ENCODE assay signal across 17 cellular contexts in the genomic region with DNA sequence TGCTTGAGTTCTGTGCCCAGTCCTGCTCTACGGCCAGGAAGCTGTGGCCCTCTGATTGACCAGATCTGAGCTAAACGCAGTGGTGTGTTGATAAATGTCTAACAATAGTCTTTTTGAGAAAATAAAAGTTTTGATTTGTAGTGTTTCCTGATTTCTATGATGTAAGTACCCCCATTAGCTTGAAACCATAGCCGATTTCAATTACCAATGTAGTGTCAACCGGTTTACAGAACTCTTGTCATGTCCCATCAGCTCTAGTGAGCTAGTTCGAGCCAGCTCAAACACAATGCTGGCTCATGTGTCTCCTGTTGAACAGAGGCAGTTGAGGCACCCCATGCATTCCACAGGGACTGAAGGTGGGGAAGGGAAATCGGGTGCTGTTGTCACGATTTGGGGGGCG. TPM values are rescaled to one million over a fixed set of nuclear protein-coding genes. Genes with fewer than 3 reads are reported as not detected.
DNase-seq lines count a peak whose midpoint lies in the region; ATAC-seq and TF ChIP-seq lines count a peak whose summit lies in the region.
"Had no signal": no experiment of that assay in that cellular context is flagged by ENCODE, and none has a peak within 500 bp of the region (broad histone marks: within the 10 kb centered on the region; RNA-seq: fewer than 3 reads in every experiment).

No MANE protein-coding gene starts in this region.

- H3K4me1 Mint-ChIP-seq in activated naive CD4-positive, alpha-beta T cell treated with anti-CD3 and anti-CD28 coated beads, Interleukin-2, amount 10 ng/mL, durations not matched to agents 7 days and 5 days, result peaks cover 60% of the 10 kb centered on the region
- H3K4me1 Mint-ChIP-seq in IgD-negative memory B cell, result peaks cover 44 to 65% (median 57%) of the 10 kb centered on the region in 3 donors
- H3K4me1 Mint-ChIP-seq in activated naive CD8-positive, alpha-beta T cell treated with anti-CD3 and anti-CD28 coated beads, Interleukin-2, amount 10 ng/mL, durations not matched to agents 7 days and 5 days, result peaks cover 39% of the 10 kb centered on the region

- no peak overlapping the region for H3K4me3 ChIP-seq in tibial artery
- H3K4me3 ChIP-seq: esophagus muscularis mucosa, left lung had no signal

- H3K36me3 ChIP-seq in tibial artery, result no peaks in the 10 kb centered on the region
- H3K36me3 ChIP-seq: esophagus muscularis mucosa, left lung had no signal

- no peaks in the 10 kb centered on the region for H3K9me3 Mint-ChIP-seq in activated naive CD4-positive, alpha-beta T cell treated with anti-CD3 and anti-CD28 coated beads, Interleukin-2, amount 10 ng/mL, durations not matched to agents 7 days and 5 days
- no peaks in the 10 kb centered on the region for H3K9me3 Mint-ChIP-seq in IgD-negative memory B cell
- H3K9me3 Mint-ChIP-seq in activated naive CD8-positive, alpha-beta T cell treated with anti-CD3 and anti-CD28 coated beads, Interleukin-2, amount 10 ng/mL, durations not matched to agents 7 days and 5 days, result peaks cover 1% of the 10 kb centered on the region
- H3K9me3 Mint-ChIP-seq: activated T-helper 1 cell treated with anti-CD3 and anti-CD28 coated beads, Interleukin-12 subunit alpha, Interleukin-12 subunit beta, Interleukin-2, Interleukin-4 antibody, amounts not matched to agents 30 ng/mL and 10 ng/mL and 1 ng/mL, durations not matched to agents 14 hours and 24 hours and 36 hours; central memory CD8-positive, alpha-beta T cell; stimulated activated naive CD8-positive, alpha-beta T cell treated with anti-CD3 and anti-CD28 coated beads, Interleukin-15, amount 100 ng/mL, for 72 hours had no signal

- H3K36me3 Mint-ChIP-seq in activated naive CD4-positive, alpha-beta T cell treated with anti-CD3 and anti-CD28 coated beads, Interleukin-2, amount 10 ng/mL, durations not matched to agents 7 days and 5 days, result peaks cover 7% of the 10 kb centered on the region
- no peaks in the 10 kb centered on the region for H3K36me3 Mint-ChIP-seq in IgD-negative memory B cell
- H3K36me3 Mint-ChIP-seq in activated naive CD8-positive, alpha-beta T cell treated with anti-CD3 and anti-CD28 coated beads, Interleukin-2, amount 10 ng/mL, durations not matched to agents 7 days and 5 days, result peaks cover 5% of the 10 kb centered on the region

- intact Hi-C loops in tibial artery (cut with DNase I; ENCODE audit: low total_unique reads), result no loop called here

- no peaks in the 10 kb centered on the region for H3K27me3 ChIP-seq in tibial artery
- H3K27me3 ChIP-seq: esophagus muscularis mucosa, left lung had no signal

- POLR2A ChIA-PET in activated naive CD8-positive, alpha-beta T cell treated with anti-CD3 and anti-CD28 coated beads, Interleukin-2, amount 10 ng/mL, durations not matched to agents 7 days and 5 days (lab: Charles Lee), result interaction anchor here (0.5 to 1.0 kb wide), 4 partner anchors 40 to 323 kb away, joined by 3 to 6 read pairs (median 3); a partner anchor contains a TSS

- H3K4me1 ChIP-seq in tibial artery, result peaks cover 0 to 32% (median 19%) of the 10 kb centered on the region in 4 donors

- no peak overlapping the region for H3K4me3 Mint-ChIP-seq in activated naive CD4-positive, alpha-beta T cell treated with anti-CD3 and anti-CD28 coated beads, Interleukin-2, amount 10 ng/mL, durations not matched to agents 7 days and 5 days
- H3K4me3 Mint-ChIP-seq in IgD-negative memory B cell, result peak overlapping the region; percentile 34 to 97 (median 90)
- no peak overlapping the region for H3K4me3 Mint-ChIP-seq in activated naive CD8-positive, alpha-beta T cell treated with anti-CD3 and anti-CD28 coated beads, Interleukin-2, amount 10 ng/mL, durations not matched to agents 7 days and 5 days
- H3K4me3 Mint-ChIP-seq: activated T-helper 1 cell treated with anti-CD3 and anti-CD28 coated beads, Interleukin-12 subunit alpha, Interleukin-12 subunit beta, Interleukin-2, Interleukin-4 antibody, amounts not matched to agents 30 ng/mL and 10 ng/mL and 1 ng/mL, durations not matched to agents 14 hours and 24 hours and 36 hours; central memory CD8-positive, alpha-beta T cell; stimulated activated naive CD8-positive, alpha-beta T cell treated with anti-CD3 and anti-CD28 coated beads, Interleukin-15, amount 100 ng/mL, for 72 hours had no signal

- no peak for DNase-seq in activated naive CD4-positive, alpha-beta T cell treated with anti-CD3 and anti-CD28 coated beads, Interleukin-2, amount 10 ng/mL, durations not matched to agents 7 days and 5 days
- no peak for DNase-seq in activated naive CD4-positive, alpha-beta T cell treated with Interleukin-2 at 50 U/mL for 16 hours
- DNase-seq in activated naive CD8-positive, alpha-beta T cell treated with anti-CD3 and anti-CD28 coated beads, Interleukin-2, amount 10 ng/mL, durations not matched to agents 7 days and 5 days, result no peak
- no peak for DNase-seq in tibial artery
- no peak for DNase-seq in stimulated activated CD4-positive, alpha-beta T cell treated with anti-CD3 and anti-CD28 coated beads, Interleukin-2, amount 100 ng/mL, for 48 hours
- DNase-seq: anterior cingulate cortex; effector CD4-positive, alpha-beta T cell; left lung; NCI-H1105 treated with DMSO at 0.1 percent for 48 hours; stimulated activated naive CD8-positive, alpha-beta T cell treated with anti-CD3 and anti-CD28 coated beads, Interleukin-15, amount 100 ng/mL, for 72 hours had no signal

- no peak for ATAC-seq in activated naive CD8-positive, alpha-beta T cell treated with anti-CD3 and anti-CD28 coated beads, Interleukin-2, amount 10 ng/mL, durations not matched to agents 7 days and 5 days (ENCODE audit: low read depth)
- ATAC-seq in HG02981 (IDR thresholded peaks at IDR 0.05; ENCODE audit: unreplicated experiment), result no peak
- no peak for ATAC-seq in HG02759 (IDR thresholded peaks at IDR 0.05; ENCODE audit: unreplicated experiment)
- ATAC-seq: left lung; right cardiac atrium; stimulated activated naive CD8-positive, alpha-beta T cell treated with anti-CD3 and anti-CD28 coated beads, Interleukin-15, amount 100 ng/mL, for 72 hours had no signal

- peaks cover 5% of the 10 kb centered on the region for H3K27me3 Mint-ChIP-seq in activated naive CD4-positive, alpha-beta T cell treated with anti-CD3 and anti-CD28 coated beads, Interleukin-2, amount 10 ng/mL, durations not matched to agents 7 days and 5 days
- H3K27me3 Mint-ChIP-seq in IgD-negative memory B cell, result no peaks in the 10 kb centered on the region
- H3K27me3 Mint-ChIP-seq in activated naive CD8-positive, alpha-beta T cell treated with anti-CD3 and anti-CD28 coated beads, Interleukin-2, amount 10 ng/mL, durations not matched to agents 7 days and 5 days, result no peaks in the 10 kb centered on the region
- H3K27me3 Mint-ChIP-seq: central memory CD8-positive, alpha-beta T cell; stimulated activated naive CD8-positive, alpha-beta T cell treated with anti-CD3 and anti-CD28 coated beads, Interleukin-15, amount 100 ng/mL, for 72 hours had no signal

- peak overlapping the region; percentile 81 to 82 for H3K27ac ChIP-seq in tibial artery
- H3K27ac ChIP-seq: esophagus muscularis mucosa had no signal

- peak overlapping the region; percentile 81 for H3K27ac Mint-ChIP-seq in activated naive CD4-positive, alpha-beta T cell treated with anti-CD3 and anti-CD28 coated beads, Interleukin-2, amount 10 ng/mL, durations not matched to agents 7 days and 5 days
- peak overlapping the region; percentile 76 to 99 (median 97) for H3K27ac Mint-ChIP-seq in IgD-negative memory B cell
- peak overlapping the region; percentile 44 for H3K27ac Mint-ChIP-seq in activated naive CD8-positive, alpha-beta T cell treated with anti-CD3 and anti-CD28 coated beads, Interleukin-2, amount 10 ng/mL, durations not matched to agents 7 days and 5 days
- H3K27ac Mint-ChIP-seq: stimulated activated naive CD8-positive, alpha-beta T cell treated with anti-CD3 and anti-CD28 coated beads, Interleukin-15, amount 100 ng/mL, for 72 hours had no signal

- no peaks in the 10 kb centered on the region for H3K9me3 ChIP-seq in tibial artery
- H3K9me3 ChIP-seq: esophagus muscularis mucosa, left lung had no signal

- CTCF ChIA-PET in activated naive CD4-positive, alpha-beta T cell treated with anti-CD3 and anti-CD28 coated beads, Interleukin-2, amount 10 ng/mL, durations not matched to agents 7 days and 5 days (lab: Charles Lee), result interaction anchor here (0.5 to 1.4 kb wide), 2 partner anchors 9 to 211 kb away, joined by 3 to 4 read pairs; no protein-coding TSS in a partner anchor

- no peak for TF ChIP-seq CTCF in tibial artery (IDR thresholded peaks at IDR 0.05)

RNA-seq across cellular contexts. Expression of a gene that starts 56.7 kb away (rescaled TPM):
- polyA plus RNA-seq in IgD-negative memory B cell, result 16.7 TPM
- total RNA-seq in activated naive CD8-positive, alpha-beta T cell treated with anti-CD3 and anti-CD28 coated beads, Interleukin-2, amount 10 ng/mL, durations not matched to agents 7 days and 5 days, result 10 to 100 TPM; 51.0 to 51.5 TPM

Comparison
In these comparisons a context has a peak if more than half of its experiments do, and no peak if none do; other contexts are left out.
1. H3K27ac Mint-ChIP-seq: peak in every context shown above with its lines; median percentile 97 in IgD-negative memory B cell; 81 in activated naive CD4-positive, alpha-beta T cell treated with anti-CD3 and anti-CD28 coated beads, Interleukin-2, amount 10 ng/mL, durations not matched to agents 7 days and 5 days; 44 in activated naive CD8-positive, alpha-beta T cell treated with anti-CD3 and anti-CD28 coated beads, Interleukin-2, amount 10 ng/mL, durations not matched to agents 7 days and 5 days.
2. H3K4me3 Mint-ChIP-seq: peak in IgD-negative memory B cell (4 of 4); none in activated naive CD4-positive, alpha-beta T cell treated with anti-CD3 and anti-CD28 coated beads, Interleukin-2, amount 10 ng/mL, durations not matched to agents 7 days and 5 days (single experiment) and activated naive CD8-positive, alpha-beta T cell treated with anti-CD3 and anti-CD28 coated beads, Interleukin-2, amount 10 ng/mL, durations not matched to agents 7 days and 5 days (single experiment).